ENCODE assay signal across 29 cellular contexts in the genomic region with DNA sequence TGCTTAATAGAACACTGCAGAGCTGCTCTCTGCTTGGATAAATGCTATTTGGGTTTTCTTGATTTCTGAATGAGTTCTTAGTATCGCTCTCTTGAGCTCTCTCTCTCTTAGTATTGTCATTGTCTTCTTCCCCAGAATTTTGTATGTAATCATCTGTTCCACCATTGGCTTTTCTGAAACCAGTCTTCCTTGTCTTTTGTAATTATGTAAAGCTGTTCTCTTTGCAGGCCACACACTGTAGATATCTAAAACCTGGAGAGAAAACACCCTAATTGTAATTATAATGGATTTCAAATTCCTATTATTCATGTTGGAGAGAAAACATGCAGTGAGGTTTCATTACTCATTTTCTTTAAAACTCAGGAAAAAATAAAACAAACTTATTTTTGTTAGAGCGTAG.
"Had no signal": no experiment of that assay in that cellular context is flagged by ENCODE, and none has a peak within 500 bp of the region (broad histone marks: within the 10 kb centered on the region; RNA-seq: fewer than 3 reads in every experiment).

No MANE protein-coding gene starts in this region.

- H3K27me3 ChIP-seq: ascending aorta, breast epithelium, cardiac muscle cell, dorsolateral prefrontal cortex, esophagus squamous epithelium, gastroesophageal sphincter, heart right ventricle, hepatocyte had no signal

- H3K79me2 ChIP-seq: hepatocyte had no signal

- ATAC-seq: activated naive CD4-positive, alpha-beta T cell treated with anti-CD3 and anti-CD28 coated beads, Interleukin-2, amount 50 U/mL, for 72 hours; activated T-cell treated with anti-CD3 and anti-CD28 coated beads, Interleukin-2, amount 50 U/mL, for 72 hours; effector memory CD8-positive, alpha-beta T cell; gastroesophageal sphincter; heart right ventricle had no signal

- H3K4me2 ChIP-seq: hepatocyte had no signal

- H3K4me1 ChIP-seq: ascending aorta, breast epithelium, esophagus squamous epithelium, gastroesophageal sphincter had no signal

- H2AFZ ChIP-seq: hepatocyte had no signal

- DNase-seq: activated CD4-positive, alpha-beta memory T cell treated with anti-CD3 and anti-CD28 coated beads, Interleukin-2, amount 10 ng/mL, durations not matched to agents 7 days and 5 days; activated CD4-positive, alpha-beta T cell treated with anti-CD3 and anti-CD28 coated beads for 1 hour; activated CD4-positive, alpha-beta T cell treated with anti-CD3 and anti-CD28 coated beads for 4 hours; activated CD4-positive, alpha-beta T cell treated with anti-CD3 and anti-CD28 coated beads, Interleukin-2, amount 10 ng/mL, durations not matched to agents 7 days and 5 days; activated CD4-positive, alpha-beta T cell treated with anti-CD3 and anti-CD28 coated beads, Interleukin-2, amount 50 U/mL, for 4 hours; activated CD8-positive, alpha-beta memory T cell treated with anti-CD3 and anti-CD28 coated beads, Interleukin-2, amount 50 U/mL, for 48 hours; activated gamma-delta T cell; activated naive CD4-positive, alpha-beta T cell; activated naive CD4-positive, alpha-beta T cell treated with anti-CD3 and anti-CD28 coated beads, Interleukin-2, amount 10 ng/mL, durations not matched to agents 7 days and 5 days; activated naive CD8-positive, alpha-beta T cell treated with anti-CD3 and anti-CD28 coated beads, Interleukin-2, amount 10 ng/mL, durations not matched to agents 7 days and 5 days; activated T-cell treated with anti-CD3 and anti-CD28 coated beads for 4 hours; activated T-cell treated with anti-CD3 and anti-CD28 coated beads, Interleukin-2, amount 50 U/mL, for 24 hours; activated T-cell treated with anti-CD3 and anti-CD28 coated beads, Interleukin-2, amount 50 U/mL, for 72 hours; central memory CD4-positive, alpha-beta T cell; cerebellar nuclear complex; dorsolateral prefrontal cortex; effector memory CD8-positive, alpha-beta T cell; esophagus squamous epithelium; foreskin melanocyte; heart right ventricle; T-helper 2 cell had no signal

- H3K4me3 ChIP-seq: ascending aorta, breast epithelium, cardiac muscle cell, coronary artery, dorsolateral prefrontal cortex, esophagus squamous epithelium, gastroesophageal sphincter, heart right ventricle, hepatocyte had no signal

- H3K27ac ChIP-seq: ascending aorta, breast epithelium, cardiac muscle cell, coronary artery, epithelial cell of prostate, esophagus squamous epithelium, gastroesophageal sphincter, heart right ventricle, hepatocyte had no signal

- H3K9me3 ChIP-seq: ascending aorta, breast epithelium, esophagus squamous epithelium, gastroesophageal sphincter, heart right ventricle had no signal

- H3K36me3 ChIP-seq: ascending aorta, breast epithelium, cardiac muscle cell, esophagus squamous epithelium, gastroesophageal sphincter, heart right ventricle had no signal
